In genomic region chr9:127904888-127905728, GRCh38 we compare ENCODE assay signal across 8 cellular contexts. TPM values are rescaled to one million over a fixed set of nuclear protein-coding genes. Genes with fewer than 3 reads are reported as not detected.
DNase-seq lines count a peak whose midpoint lies in the region; ATAC-seq lines count a peak whose summit lies in the region.

No MANE protein-coding gene starts in this region.

- H3K4me3 Mint-ChIP-seq in activated T-cell treated with anti-CD3 and anti-CD28 coated beads, Interleukin-2, amount 50 U/mL, for 24 hours = peak overlapping the region; percentile 85

- H3K9me3 Mint-ChIP-seq in activated T-cell treated with anti-CD3 and anti-CD28 coated beads, Interleukin-2, amount 50 U/mL, for 24 hours = no peaks in the 10 kb centered on the region

- peak; percentile 71 for DNase-seq in activated T-cell treated with anti-CD3 and anti-CD28 coated beads, Interleukin-2, amount 50 U/mL, for 24 hours
- no peak for DNase-seq in left cardiac atrium
- DNase-seq in stimulated activated naive CD4-positive, alpha-beta T cell (lab: John Stamatoyannopoulos, UW) = peak in 4 of 6 experiments; percentile 42 to 53 (median 48)
- no peak for DNase-seq in hippocampal formation (lab: John Stamatoyannopoulos, UW)
- DNase-seq in NCI-H510A treated with DMSO at 0.1 percent for 48 hours (lab: John Stamatoyannopoulos, UW) = no peak

- peaks cover 52% of the 10 kb centered on the region for H3K4me1 Mint-ChIP-seq in activated T-cell treated with anti-CD3 and anti-CD28 coated beads, Interleukin-2, amount 50 U/mL, for 24 hours (ENCODE audit: low read depth)

- peaks cover 34% of the 10 kb centered on the region for H3K36me3 Mint-ChIP-seq in activated T-cell treated with anti-CD3 and anti-CD28 coated beads, Interleukin-2, amount 50 U/mL, for 24 hours (ENCODE audit: low read depth)

- H3K27ac ChIP-seq in KOPT-K1 (ENCODE audit: low read depth, low read length, poor library complexity, severe bottlenecking) = peak overlapping the region; percentile 62

- no peaks in the 10 kb centered on the region for H3K9me3 ChIP-seq in KOPT-K1 (ENCODE audit: insufficient read depth, low read length, poor library complexity, severe bottlenecking)

- no peaks in the 10 kb centered on the region for H3K36me3 ChIP-seq in KOPT-K1 (ENCODE audit: insufficient read depth, low read length)

- no peaks in the 10 kb centered on the region for H3K27me3 Mint-ChIP-seq in activated T-cell treated with anti-CD3 and anti-CD28 coated beads, Interleukin-2, amount 50 U/mL, for 24 hours

- intact Hi-C loops in left cardiac atrium (cut with DNase I) = no loop called here

- peak overlapping the region; percentile 99 for H3K27ac Mint-ChIP-seq in activated T-cell treated with anti-CD3 and anti-CD28 coated beads, Interleukin-2, amount 50 U/mL, for 24 hours

- ATAC-seq in left cardiac atrium (peak; percentile 3 to 4), GM21360 (IDR thresholded peaks at IDR 0.05; ENCODE audit: unreplicated experiment) (no peak), HG03439 (IDR thresholded peaks at IDR 0.05; ENCODE audit: unreplicated experiment) (no peak)

RNA-seq across cellular contexts. Expression of gene ST6GALNAC6, which starts 5.7 kb away (rescaled TPM):
- 10 to 100 TPM; 56.7 to 71.7 TPM for total RNA-seq in left cardiac atrium

RNA-seq across cellular contexts. Expression of gene ST6GALNAC4, which starts 11.7 kb away (rescaled TPM):
- total RNA-seq in left cardiac atrium = 10 to 100 TPM; 35.8 to 49.9 TPM

RNA-seq across cellular contexts. Expression of gene PIP5KL1, which starts 25.5 kb away (rescaled TPM):
- total RNA-seq in left cardiac atrium = under 1 TPM; 0.50 to 0.99 TPM

RNA-seq across cellular contexts. Expression of gene AK1, which starts 27.6 kb away (rescaled TPM):
- 100 to 1,000 TPM; 593 to 626 TPM for total RNA-seq in left cardiac atrium

RNA-seq across cellular contexts. Expression of gene DPM2, which starts 32.5 kb away (rescaled TPM):
- total RNA-seq in left cardiac atrium = 10 to 100 TPM; 14.7 to 18.3 TPM

Comparison
In these comparisons a context has a peak if more than half of its experiments do, and no peak if none do; other contexts are left out.
1. DNase-seq: peak in activated T-cell treated with anti-CD3 and anti-CD28 coated beads, Interleukin-2, amount 50 U/mL, for 24 hours (single experiment) and stimulated activated naive CD4-positive, alpha-beta T cell (4 of 6); none in left cardiac atrium (single experiment), hippocampal formation (0 of 2) and NCI-H510A treated with DMSO at 0.1 percent for 48 hours (single experiment).
2. ATAC-seq: peak in left cardiac atrium (2 of 2); none in GM21360 (single experiment) and HG03439 (single experiment).